ENCODE assay signal across 1 cellular context in genomic region chr12:53985900-53986685, GRCh38.
TF ChIP-seq lines count a peak whose summit lies in the region.

No MANE protein-coding gene starts in this region.

TF ChIP-seq in GM12878, 131 proteins besides CTCF, POLR2A, EP300 and RAD21:
- TF ChIP-seq NR2F1 (conservative IDR thresholded peaks at IDR 0.05) (no peak), BHLHE40 (IDR thresholded peaks at IDR 0.05; ENCODE audit: borderline replicate concordance in 1 of 2, low read depth in 2 of 2, low read length in 1 of 2) (peak; percentile 68 to 86; a peak in 2 of 4 replicates), RUNX3 (IDR thresholded peaks at IDR 0.05; ENCODE audit: low read length) (0 out of 2 replicates have a peak, but pooled peaks have one; percentile 24), EGR1 (IDR thresholded peaks at IDR 0.05; ENCODE audit: borderline replicate concordance in 1 of 2, low read depth in 2 of 2, low read length in 2 of 2) (peak in 1 of 2 experiments; percentile 81; a peak in 2 of 3 replicates), SUZ12 (IDR thresholded peaks at IDR 0.05; ENCODE audit: unreplicated experiment) (peak; percentile 97), MYC (IDR thresholded peaks at IDR 0.05; ENCODE audit: insufficient read depth, insufficient read length, insufficient replicate concordance, low read length, severe bottlenecking) (no peak), GATAD2B (conservative IDR thresholded peaks at IDR 0.05; ENCODE audit: low read depth) (no peak), ZNF592 (IDR thresholded peaks at IDR 0.05) (no peak)
